ENCODE assay signal across 18 cellular contexts in genomic region chr1:30764939-30765582, GRCh38. TPM values are rescaled to one million over a fixed set of nuclear protein-coding genes. Genes with fewer than 3 reads are reported as not detected.
A peak's percentile ranks its signal among the peaks of the same experiment; 100 is the strongest.
DNase-seq lines count a peak whose midpoint lies in the region; ATAC-seq and TF ChIP-seq lines count a peak whose summit lies in the region.
"Had no signal": no experiment of that assay in that cellular context is flagged by ENCODE, and none has a peak within 500 bp of the region (broad histone marks: within the 10 kb centered on the region; RNA-seq: fewer than 3 reads in every experiment).

No MANE protein-coding gene starts in this region.

- ATAC-seq in GM18498 (IDR thresholded peaks at IDR 0.05; ENCODE audit: unreplicated experiment): peak; percentile 42
- peak; percentile 39 for ATAC-seq in GM21390 (IDR thresholded peaks at IDR 0.05; ENCODE audit: unreplicated experiment)
- ATAC-seq in HG03378 (IDR thresholded peaks at IDR 0.05; ENCODE audit: unreplicated experiment): peak; percentile 46
- ATAC-seq in naive thymus-derived CD8-positive, alpha-beta T cell: no peak
- ATAC-seq: left lung, sciatic nerve had no signal

- TF ChIP-seq CTCF in testis (IDR thresholded peaks at IDR 0.05) (no peak), endodermal cell (conservative IDR thresholded peaks at IDR 0.05) (no peak)

- H3K4me3 ChIP-seq in testis: no peak overlapping the region
- no peak overlapping the region for H3K4me3 ChIP-seq in endodermal cell (ENCODE audit: low read length)
- H3K4me3 ChIP-seq: left lung, thoracic aorta had no signal

- H3K9ac ChIP-seq in endodermal cell (ENCODE audit: extremely low read depth, low read length, poor library complexity, severe bottlenecking): no peak overlapping the region

- 91 to 93% methylated on average over 8 to 18 of the region's 18 CpGs for WGBS in testis, 2 donors
- 93 to 95% methylated on average over 17 to 18 of the region's 18 CpGs for WGBS in endodermal cell (ENCODE audit: insufficient coverage in 1 of 2, insufficient read length in 1 of 2), 2 experiments

- H3K4me1 ChIP-seq in testis (peaks cover 10% of the 10 kb centered on the region), endodermal cell (ENCODE audit: control insufficient read depth, insufficient read depth, low read length) (no peaks in the 10 kb centered on the region)

- peaks cover 28 to 67% (median 64%) of the 10 kb centered on the region in 4 donors for H3K4me1 Mint-ChIP-seq in naive thymus-derived CD8-positive, alpha-beta T cell
- H3K4me1 Mint-ChIP-seq in endodermal cell: peaks cover 9% of the 10 kb centered on the region

- H3K36me3 ChIP-seq in testis (ENCODE audit: low read depth, missing control alignments): no peaks in the 10 kb centered on the region
- H3K36me3 ChIP-seq in endodermal cell (ENCODE audit: control insufficient read depth, insufficient read depth, low read length): no peaks in the 10 kb centered on the region
- H3K36me3 ChIP-seq: left lung, thoracic aorta had no signal

- H3K27me3 Mint-ChIP-seq in naive thymus-derived CD8-positive, alpha-beta T cell: no peaks in the 10 kb centered on the region
- H3K27me3 Mint-ChIP-seq in endodermal cell (ENCODE audit: insufficient read depth): no peaks in the 10 kb centered on the region
- H3K27me3 Mint-ChIP-seq: CD4-positive, CD25-positive, alpha-beta regulatory T cell had no signal

- H3K27ac ChIP-seq in testis (no peak overlapping the region), endodermal cell (ENCODE audit: low read depth, low read length) (no peak overlapping the region)
- H3K27ac ChIP-seq: left lung had no signal

- H3K9me3 Mint-ChIP-seq in naive thymus-derived CD8-positive, alpha-beta T cell: no peaks in the 10 kb centered on the region
- H3K9me3 Mint-ChIP-seq in endodermal cell: no peaks in the 10 kb centered on the region
- H3K9me3 Mint-ChIP-seq: CD4-positive, CD25-positive, alpha-beta regulatory T cell; nephron had no signal

- no peak overlapping the region for H3K4me3 Mint-ChIP-seq in naive thymus-derived CD8-positive, alpha-beta T cell
- no peak overlapping the region for H3K4me3 Mint-ChIP-seq in endodermal cell
- H3K4me3 Mint-ChIP-seq: nephron had no signal

- H3K27me3 ChIP-seq in testis (no peaks in the 10 kb centered on the region), endodermal cell (ENCODE audit: control insufficient read depth, insufficient read depth, low read length, poor library complexity, severe bottlenecking) (no peaks in the 10 kb centered on the region)
- H3K27me3 ChIP-seq: left lung had no signal

- H3K9me3 ChIP-seq in testis: no peaks in the 10 kb centered on the region
- peaks cover 5% of the 10 kb centered on the region for H3K9me3 ChIP-seq in endodermal cell (ENCODE audit: control insufficient read depth, low read length)
- H3K9me3 ChIP-seq: left lung, thoracic aorta had no signal

- no peak for DNase-seq in naive thymus-derived CD8-positive, alpha-beta T cell
- DNase-seq in NOMO-1 treated with DMSO at 0.1 percent for 48 hours (lab: John Stamatoyannopoulos, UW; ENCODE audit: unreplicated experiment): no peak
- DNase-seq in anterior cingulate cortex (lab: John Stamatoyannopoulos, UW): no peak
- DNase-seq in testis: no peak
- DNase-seq in endodermal cell: no peak
- DNase-seq: activated gamma-delta T cell; CD4-positive, CD25-positive, alpha-beta regulatory T cell; GDM1; NCI-H1436 treated with DMSO at 0.1 percent for 48 hours; NCI-H526 treated with DMSO at 0.1 percent for 48 hours had no signal

- H3K27ac Mint-ChIP-seq in naive thymus-derived CD8-positive, alpha-beta T cell: peak overlapping the region in 9 of 10 donors; percentile 55 to 93 (median 73)
- H3K27ac Mint-ChIP-seq in endodermal cell: no peak overlapping the region
- H3K27ac Mint-ChIP-seq: nephron had no signal

- no peak for TF ChIP-seq POLR2A in testis (IDR thresholded peaks at IDR 0.05)

- intact Hi-C loops in testis (cut with DNase I; ENCODE audit: low total_unique reads): no loop called here

- POLR2A ChIA-PET in naive thymus-derived CD8-positive, alpha-beta T cell (lab: Charles Lee): interaction anchor here (30.9 kb wide), 1 partner anchor 27 kb away, joined by 1432 read pairs; the partner anchor contains the start of genes LAPTM5 and MATN1

- no peaks in the 10 kb centered on the region for H3K36me3 Mint-ChIP-seq in naive thymus-derived CD8-positive, alpha-beta T cell
- no peaks in the 10 kb centered on the region for H3K36me3 Mint-ChIP-seq in endodermal cell (ENCODE audit: low read depth)
- H3K36me3 Mint-ChIP-seq: CD4-positive, CD25-positive, alpha-beta regulatory T cell had no signal

RNA-seq across cellular contexts. Expression of gene LAPTM5, which starts 7.5 kb away (rescaled TPM):
- total RNA-seq in naive thymus-derived CD8-positive, alpha-beta T cell: 100 to 1,000 TPM; 565 to 585 TPM
- polyA plus RNA-seq in naive thymus-derived CD8-positive, alpha-beta T cell: 100 to 1,000 TPM; 534 to 602 (median 561) TPM
- total RNA-seq in testis: 10 to 100 TPM in 1 of 2 donors, 1 to 10 TPM in 1; 2.0 to 16.3 TPM
- polyA plus RNA-seq in testis (ENCODE audit: insufficient read depth, low read depth, low replicate concordance): 46.9 TPM
- not detected for total RNA-seq in endodermal cell
- polyA plus RNA-seq in endodermal cell (2013, experiment 1 of 2): 0.93 TPM
- polyA plus RNA-seq in endodermal cell (2013, experiment 2 of 2): 0.58 TPM

RNA-seq across cellular contexts. Expression of gene MATN1, which starts 41.7 kb away (rescaled TPM):
- total RNA-seq in naive thymus-derived CD8-positive, alpha-beta T cell: under 1 TPM; 0.47 to 0.96 TPM
- polyA plus RNA-seq in naive thymus-derived CD8-positive, alpha-beta T cell: under 1 TPM in 1 of 3 donors, not detected in 2; 0.07 TPM
- under 1 TPM; 0.55 to 0.62 TPM for total RNA-seq in testis
- polyA plus RNA-seq in testis (ENCODE audit: insufficient read depth, low read depth, low replicate concordance): 0.32 TPM
- not detected for total RNA-seq in endodermal cell
- 0.32 TPM for polyA plus RNA-seq in endodermal cell (2013, experiment 1 of 2)
- polyA plus RNA-seq in endodermal cell (2013, experiment 2 of 2): not detected
- total RNA-seq: cardiac septum had no signal
- polyA plus RNA-seq: CD4-positive, CD25-positive, alpha-beta regulatory T cell had no signal

Comparison
In these comparisons a context has a peak if more than half of its experiments do, and no peak if none do; other contexts are left out.
1. ATAC-seq: peak in GM18498 (single experiment), GM21390 (single experiment) and HG03378 (single experiment); none in naive thymus-derived CD8-positive, alpha-beta T cell (0 of 2).
2. RNA of gene LAPTM5, which starts 7.5 kb away (total RNA-seq): 565 to 585 TPM in naive thymus-derived CD8-positive, alpha-beta T cell; 2.0 to 16.3 TPM in testis and not detected in endodermal cell; every median in the first group is over 10 times any median in the second.